Comparison of ENCODE assay signal across 13 cellular contexts in the genomic region with DNA sequence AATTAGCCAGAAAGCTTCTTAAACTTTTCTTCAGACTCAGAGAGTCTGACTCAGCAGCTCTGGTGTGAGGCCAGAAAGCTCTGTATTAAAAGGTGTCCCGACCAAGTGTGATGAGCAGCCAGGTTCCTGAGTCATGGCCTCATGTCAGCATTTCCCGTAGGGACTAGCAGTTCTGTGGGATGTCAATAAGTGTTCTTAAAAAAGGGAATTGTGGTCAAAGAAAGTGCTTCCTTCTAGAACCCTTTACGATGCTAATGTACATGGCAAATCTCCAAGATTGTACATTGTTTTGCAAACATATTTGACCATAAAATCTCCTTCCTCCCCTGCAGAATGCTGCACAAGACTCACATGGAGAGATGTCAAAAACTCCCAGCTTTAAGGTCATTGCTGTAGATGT.
DNase-seq lines count a peak whose midpoint lies in the region; ATAC-seq and TF ChIP-seq lines count a peak whose summit lies in the region.
"Had no signal": no experiment of that assay in that cellular context is flagged by ENCODE, and none has a peak within 500 bp of the region (broad histone marks: within the 10 kb centered on the region; RNA-seq: fewer than 3 reads in every experiment).

No MANE protein-coding gene starts in this region.

- H3K36me3 Mint-ChIP-seq in natural killer cell: no peaks in the 10 kb centered on the region

- DNase-seq in Daoy (ENCODE audit: low read depth) (peak; percentile 55), NCI-H82 (lab: John Stamatoyannopoulos, UW) (peak; percentile 85), epithelial cell of esophagus (ENCODE audit: low read depth) (peak; percentile 92), omental fat pad (ENCODE audit: low spot score) (peak; percentile 59), NCI-H345 treated with DMSO at 0.1 percent for 48 hours (lab: John Stamatoyannopoulos, UW; ENCODE audit: unreplicated experiment) (no peak), NCI-H1417 treated with DMSO at 0.1 percent for 48 hours (lab: John Stamatoyannopoulos, UW) (no peak), natural killer cell (no peak)
- DNase-seq: activated CD8-positive, alpha-beta memory T cell treated with anti-CD3 and anti-CD28 coated beads, Interleukin-2, amount 50 U/mL, for 4 hours; dorsolateral prefrontal cortex; midbrain; NCI-H1417 had no signal

- H3K27ac Mint-ChIP-seq in natural killer cell: no peak overlapping the region

- no peak for TF ChIP-seq CTCF in epithelial cell of esophagus (IDR thresholded peaks at IDR 0.05; ENCODE audit: insufficient read depth, low read depth, low read length, missing control alignments)
- no peak for TF ChIP-seq CTCF in omental fat pad (IDR thresholded peaks at IDR 0.05)
- TF ChIP-seq CTCF in natural killer cell (IDR thresholded peaks at IDR 0.05): no peak

- peak; percentile 80 for ATAC-seq in omental fat pad (ENCODE audit: low FRiP score)
- no peak for ATAC-seq in HG03469 (IDR thresholded peaks at IDR 0.05; ENCODE audit: unreplicated experiment)
- ATAC-seq in natural killer cell: no peak

- no peak overlapping the region for H3K4me3 ChIP-seq in epithelial cell of esophagus (ENCODE audit: low read length)
- H3K4me3 ChIP-seq: dorsolateral prefrontal cortex, SJSA1 had no signal

- intact Hi-C loops in natural killer cell (cut with micrococcal nuclease): no loop called here

- peaks cover 5 to 25% of the 10 kb centered on the region in 2 donors for H3K27me3 Mint-ChIP-seq in natural killer cell (ENCODE audit: low read depth in 2 of 2)

- no peaks in the 10 kb centered on the region for H3K9me3 Mint-ChIP-seq in natural killer cell

- H3K4me3 Mint-ChIP-seq in natural killer cell: no peak overlapping the region

- H3K4me1 Mint-ChIP-seq in natural killer cell: no peaks in the 10 kb centered on the region

Comparison
In these comparisons a context has a peak if more than half of its experiments do, and no peak if none do; other contexts are left out.
1. DNase-seq: peak in Daoy (single experiment), NCI-H82 (single experiment), epithelial cell of esophagus (single experiment) and omental fat pad (single experiment); none in NCI-H345 treated with DMSO at 0.1 percent for 48 hours (single experiment), NCI-H1417 treated with DMSO at 0.1 percent for 48 hours (single experiment) and natural killer cell (single experiment).